Comparison of ENCODE assay signal across 8 cellular contexts in genomic region chr2:12412898-12413305, GRCh38.
A peak's percentile ranks its signal among the peaks of the same experiment; 100 is the strongest.
DNase-seq lines count a peak whose midpoint lies in the region; ATAC-seq and TF ChIP-seq lines count a peak whose summit lies in the region.

No MANE protein-coding gene starts in this region.

- no peak for TF ChIP-seq CTCF in vagina (IDR thresholded peaks at IDR 0.05)

- no peak for TF ChIP-seq POLR2A in vagina (IDR thresholded peaks at IDR 0.05)

- no peaks in the 10 kb centered on the region for H3K27me3 ChIP-seq in BLaER1 treated with 17β-estradiol and CSF1 and Interleukin-3, amounts not matched to agents 10 nM and 100 nM
- no peaks in the 10 kb centered on the region for H3K27me3 ChIP-seq in vagina

- peaks cover 19 to 32% (median 25%) of the 10 kb centered on the region in 11 experiments for H3K9me3 ChIP-seq in BLaER1 treated with 17β-estradiol and CSF1 and Interleukin-3, amounts not matched to agents 10 nM and 100 nM (replicated peaks in 1 of 11)
- no peaks in the 10 kb centered on the region for H3K9me3 ChIP-seq in vagina

- H3K27ac ChIP-seq in BLaER1 treated with 17β-estradiol and CSF1 and Interleukin-3, amounts not matched to agents 10 nM and 100 nM: peak overlapping the region in 9 of 11 experiments; percentile 48 to 75 (median 63); a peak in 18 of 22 replicates
- H3K27ac ChIP-seq in vagina: no peak overlapping the region

- in situ Hi-C loops in ACHN (cut with HindIII; ENCODE audit: low pct_ligation_motif_present, low pct_unique_long_range_greater_than_20kb, low sequenced_read_pairs): no loop called here

- H4K20me1 ChIP-seq in BLaER1 treated with 17β-estradiol and CSF1 and Interleukin-3, amounts not matched to agents 10 nM and 100 nM: no peaks in the 10 kb centered on the region

- peak; percentile 41 for DNase-seq in activated naive CD8-positive, alpha-beta T cell treated with anti-CD3 and anti-CD28 coated beads, Interleukin-2, amount 50 U/mL, for 16 hours (ENCODE audit: low read depth, low spot score)
- peak; percentile 4 to 32 for DNase-seq in stimulated activated CD8-positive, alpha-beta memory T cell treated with anti-CD3 and anti-CD28 coated beads, Interleukin-7, amount 100 ng/mL, for 48 hours (ENCODE audit: extremely low read depth in 1 of 2, low read depth in 1 of 2)
- DNase-seq in NCI-H2081 treated with DMSO at 0.1 percent for 48 hours (lab: John Stamatoyannopoulos, UW) (no peak), ACHN (no peak), vagina (ENCODE audit: extremely low spot score in 2 of 2) (no peak)

- peaks cover 0 to 19% (median 13%) of the 10 kb centered on the region in 10 experiments; a peak in 17 of 20 replicates for H3K4me1 ChIP-seq in BLaER1 treated with 17β-estradiol and CSF1 and Interleukin-3, amounts not matched to agents 10 nM and 100 nM
- no peaks in the 10 kb centered on the region for H3K4me1 ChIP-seq in vagina

- ATAC-seq in GM19468 (IDR thresholded peaks at IDR 0.05; ENCODE audit: extremely low read depth, unreplicated experiment): peak; percentile 71
- peak; percentile 99 for ATAC-seq in HG03571 (IDR thresholded peaks at IDR 0.05; ENCODE audit: unreplicated experiment)

- peak overlapping the region in 6 of 11 experiments; percentile 9 to 38 (median 22); a peak in 4 of 22 replicates for H3K9ac ChIP-seq in BLaER1 treated with 17β-estradiol and CSF1 and Interleukin-3, amounts not matched to agents 10 nM and 100 nM

- intact Hi-C loops in vagina (cut with DNase I): no loop called here

- H3K36me3 ChIP-seq in BLaER1 treated with 17β-estradiol and CSF1 and Interleukin-3, amounts not matched to agents 10 nM and 100 nM: no peaks in the 10 kb centered on the region; a peak in 1 of 22 replicates
- no peaks in the 10 kb centered on the region for H3K36me3 ChIP-seq in vagina

- H3K4me3 ChIP-seq in BLaER1 treated with 17β-estradiol and CSF1 and Interleukin-3, amounts not matched to agents 10 nM and 100 nM: no peak overlapping the region
- no peak overlapping the region for H3K4me3 ChIP-seq in vagina

- peak overlapping the region in 10 of 11 experiments; percentile 6 to 64 (median 49); a peak in 17 of 22 replicates for H3K4me2 ChIP-seq in BLaER1 treated with 17β-estradiol and CSF1 and Interleukin-3, amounts not matched to agents 10 nM and 100 nM

Comparison
In these comparisons a context has a peak if more than half of its experiments do, and no peak if none do; other contexts are left out.
1. DNase-seq: peak in activated naive CD8-positive, alpha-beta T cell treated with anti-CD3 and anti-CD28 coated beads, Interleukin-2, amount 50 U/mL, for 16 hours (single experiment) and stimulated activated CD8-positive, alpha-beta memory T cell treated with anti-CD3 and anti-CD28 coated beads, Interleukin-7, amount 100 ng/mL, for 48 hours (2 of 2); none in NCI-H2081 treated with DMSO at 0.1 percent for 48 hours (single experiment), ACHN (single experiment) and vagina (0 of 2).